Comparison of ENCODE assay signal across 9 cellular contexts in the genomic region with DNA sequence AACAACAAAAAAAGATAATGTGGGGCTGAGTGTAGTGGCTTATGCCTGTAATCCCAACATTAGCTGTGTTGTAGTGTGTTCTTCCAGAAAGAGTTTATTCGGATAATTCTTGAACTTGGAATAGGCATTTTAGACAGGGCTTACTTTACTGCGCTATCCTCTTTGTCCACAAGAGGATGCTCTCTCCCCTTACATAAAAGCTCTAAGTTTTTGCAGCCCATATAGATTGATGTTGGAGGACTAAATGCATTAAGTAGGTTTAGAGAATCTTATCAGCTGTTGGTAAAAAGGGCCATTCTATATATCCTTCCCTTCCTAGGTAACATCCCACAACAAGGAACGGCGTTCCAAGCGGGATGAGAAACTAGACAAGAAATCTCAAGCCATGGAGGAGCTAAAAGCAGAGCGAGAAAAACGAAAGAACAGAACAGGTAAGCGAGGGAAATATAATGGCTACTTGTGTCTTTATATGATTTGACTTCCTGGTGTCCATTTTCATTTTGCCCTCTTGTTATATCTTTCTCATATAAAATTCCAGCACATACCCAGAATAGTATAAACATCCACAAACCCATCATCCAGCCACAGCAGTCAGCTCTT. TPM values are rescaled to one million over a fixed set of nuclear protein-coding genes. Genes with fewer than 3 reads are reported as not detected.
DNase-seq lines count a peak whose midpoint lies in the region; ATAC-seq, FAIRE-seq and TF ChIP-seq lines count a peak whose summit lies in the region.
"Had no signal": no experiment of that assay in that cellular context is flagged by ENCODE, and none has a peak within 500 bp of the region (broad histone marks: within the 10 kb centered on the region; RNA-seq: fewer than 3 reads in every experiment).

No MANE protein-coding gene starts in this region.

- CTCF ChIA-PET in PC-9 (lab: Charles Lee), result interaction anchor here (0.6 to 1.2 kb wide), 7 partner anchors 94 to 559 kb away, joined by 3 to 5 read pairs (median 3); no protein-coding TSS in a partner anchor

- H3F3A ChIP-seq in PC-9 (ENCODE audit: insufficient read depth, low read depth) (0 out of 2 replicates have a peak, but pooled peaks cover 4% of the 10 kb centered on the region), neural cell (ENCODE audit: insufficient read depth, low read length, poor library complexity, severe bottlenecking) (no peaks in the 10 kb centered on the region)

- no peaks in the 10 kb centered on the region for H3K9me3 ChIP-seq in PC-9 (ENCODE audit: insufficient read depth, low read depth)
- H3K9me3 ChIP-seq in neural cell (ENCODE audit: low read length), result no peaks in the 10 kb centered on the region
- H3K9me3 ChIP-seq: BLaER1 had no signal

- no TSS peak for BruUV-seq in PC-9 (replicated peaks; lab: Mats Ljungman, UMichigan)

- DNase-seq in DMS153 treated with DMSO at 0.1 percent for 48 hours (lab: John Stamatoyannopoulos, UW; ENCODE audit: unreplicated experiment) (peak; percentile 4), DMS153 (lab: John Stamatoyannopoulos, UW) (no peak), H54 (ENCODE audit: insufficient read length, low spot score) (no peak), PC-9 (no peak)
- peak; percentile 23 to 32 (median 32) for DNase-seq in effector memory CD8-positive, alpha-beta T cell

- no peak for TF ChIP-seq EP300 in neural cell (conservative IDR thresholded peaks at IDR 0.05; ENCODE audit: poor library complexity, severe bottlenecking)

- no peak overlapping the region for H3K9ac ChIP-seq in neural cell (ENCODE audit: low read length)
- H3K9ac ChIP-seq: BLaER1 had no signal

- no peaks in the 10 kb centered on the region for H3K9me3 Mint-ChIP-seq in effector memory CD8-positive, alpha-beta T cell

- H2AFZ ChIP-seq in PC-9, result no peak overlapping the region
- H2AFZ ChIP-seq in neural cell (ENCODE audit: low read depth, low read length), result no peak overlapping the region

- peak overlapping the region in 1 of 2 donors; percentile 17 for H3K4me3 Mint-ChIP-seq in effector memory CD8-positive, alpha-beta T cell

- peak; percentile 82 for TF ChIP-seq CTCF in PC-9 (conservative IDR thresholded peaks at IDR 0.05)
- TF ChIP-seq CTCF in neural cell (IDR thresholded peaks at IDR 0.05; ENCODE audit: poor library complexity, severe bottlenecking), result peak; percentile 84

- peaks cover 8 to 16% of the 10 kb centered on the region in 2 donors for H3K4me1 Mint-ChIP-seq in effector memory CD8-positive, alpha-beta T cell (ENCODE audit: low read depth in 2 of 2)

- no peaks in the 10 kb centered on the region for H3K79me2 ChIP-seq in PC-9 (ENCODE audit: low read depth)
- H3K79me2 ChIP-seq in neural cell (replicated peaks; ENCODE audit: insufficient read depth, low read length), result no peaks in the 10 kb centered on the region

- peaks cover 40% of the 10 kb centered on the region for H3K36me3 Mint-ChIP-seq in effector memory CD8-positive, alpha-beta T cell (ENCODE audit: insufficient read depth)

- H3K4me3 ChIP-seq in PC-9, result no peak overlapping the region
- no peak overlapping the region for H3K4me3 ChIP-seq in neural cell (ENCODE audit: low read length)
- H3K4me3 ChIP-seq: BLaER1 had no signal

- H3K36me3 ChIP-seq in PC-9 (ENCODE audit: low read depth) (no peaks in the 10 kb centered on the region), neural cell (ENCODE audit: insufficient read depth, low read length) (peaks cover 8% of the 10 kb centered on the region)

- peak; percentile 69 for ATAC-seq in effector memory CD8-positive, alpha-beta T cell (replicated peaks)
- ATAC-seq in HG03469 (IDR thresholded peaks at IDR 0.05; ENCODE audit: unreplicated experiment) (no peak), HG02763 (IDR thresholded peaks at IDR 0.05; ENCODE audit: unreplicated experiment) (no peak)

- POLR2A ChIA-PET in PC-9 (lab: Charles Lee; ENCODE audit: unreplicated experiment), result no interaction called here

- H4K20me1 ChIP-seq in PC-9 (ENCODE audit: insufficient read depth) (no peaks in the 10 kb centered on the region), neural cell (ENCODE audit: insufficient read depth) (no peaks in the 10 kb centered on the region)

- peak; percentile 74 for FAIRE-seq in H54 (lab: Jason Lieb, UNC)

- no peaks in the 10 kb centered on the region for H3K27me3 Mint-ChIP-seq in effector memory CD8-positive, alpha-beta T cell

- no peaks in the 10 kb centered on the region for H3K4me1 ChIP-seq in PC-9 (replicated peaks; ENCODE audit: insufficient read depth)

- no peak overlapping the region for H3K4me2 ChIP-seq in PC-9
- H3K4me2 ChIP-seq in neural cell (ENCODE audit: low read length), result no peak overlapping the region
- H3K4me2 ChIP-seq: BLaER1 had no signal

- intact Hi-C loops in PC-9 (cut with micrococcal nuclease; ENCODE audit: unreplicated experiment), result loop anchor here (1.0 kb wide), 2 partner anchors 345 to 438 kb away; no protein-coding TSS in a partner anchor

- H3K9me2 ChIP-seq in PC-9 (ENCODE audit: insufficient read depth) (no peaks in the 10 kb centered on the region), neural cell (ENCODE audit: insufficient read depth, low read length) (no peaks in the 10 kb centered on the region)

- H3K27ac ChIP-seq in PC-9 (no peak overlapping the region), neural cell (ENCODE audit: low read length) (no peak overlapping the region)
- H3K27ac ChIP-seq: BLaER1 had no signal

- H3K27ac Mint-ChIP-seq in effector memory CD8-positive, alpha-beta T cell, result no peak overlapping the region

- no peak for TF ChIP-seq POLR2A in H54 (IDR thresholded peaks at IDR 0.05; ENCODE audit: low read depth, low read length)

- peak; percentile 81 for TF ChIP-seq RAD21 in neural cell (conservative IDR thresholded peaks at IDR 0.05)

- H3K27me3 ChIP-seq in PC-9 (ENCODE audit: insufficient read depth, low read depth) (no peaks in the 10 kb centered on the region), neural cell (ENCODE audit: insufficient read depth, low read depth, low read length) (no peaks in the 10 kb centered on the region)
- H3K27me3 ChIP-seq: BLaER1 had no signal

TF ChIP-seq in neural cell, 6 proteins besides CTCF, POLR2A, EP300 and RAD21:
- TF ChIP-seq TAF1 (IDR thresholded peaks at IDR 0.05; ENCODE audit: low read depth) (no peak), SMC3 (conservative IDR thresholded peaks at IDR 0.05; ENCODE audit: poor library complexity) (peak; percentile 73)

RNA-seq across cellular contexts. Expression of gene ITPKA, which starts 27.8 kb away (rescaled TPM):
- 5.3 and 8.3 TPM in 2 replicates for total RNA-seq in PC-9 (2021)
- polyA plus RNA-seq in neural cell, result 0.20 and 1.1 TPM in 2 replicates
- 1.5 TPM in 1 of 2 replicates, not detected in the other for polyA minus RNA-seq in neural cell

RNA-seq across cellular contexts. Expression of gene LTK, which starts 47.7 kb away (rescaled TPM):
- 0.11 and 0.28 TPM in 2 replicates for total RNA-seq in PC-9 (2021)
- 0.28 TPM in 1 of 2 replicates, not detected in the other for polyA plus RNA-seq in neural cell
- not detected in 2 replicates for polyA minus RNA-seq in neural cell

RNA-seq across cellular contexts. Expression of gene RTF1, which starts 49.0 kb away (rescaled TPM):
- 35.0 and 55.7 TPM in 2 replicates for total RNA-seq in PC-9 (2021)
- 77.9 and 84.1 TPM in 2 replicates for polyA plus RNA-seq in neural cell
- 80.2 and 81.3 TPM in 2 replicates for polyA minus RNA-seq in neural cell

Comparison
In these comparisons a context has a peak if more than half of its experiments do, and no peak if none do; other contexts are left out.
1. DNase-seq: peak in DMS153 treated with DMSO at 0.1 percent for 48 hours (single experiment) and effector memory CD8-positive, alpha-beta T cell (3 of 3); none in DMS153 (single experiment), H54 (single experiment) and PC-9 (0 of 2).